8 cellular contexts compared by ENCODE assay signal in genomic region chr22:42387631-42388030, GRCh38. TPM values are rescaled to one million over a fixed set of nuclear protein-coding genes. Genes with fewer than 3 reads are reported as not detected.
"Had no signal": no experiment of that assay in that cellular context is flagged by ENCODE, and none has a peak within 500 bp of the region (broad histone marks: within the 10 kb centered on the region; RNA-seq: fewer than 3 reads in every experiment).

No MANE protein-coding gene starts in this region.

- ATAC-seq: HepG2, SK-N-SH treated with all-trans-retinoic acid at 6 μM for 48 hours had no signal

- H3K9me3 ChIP-seq: SJCRH30 had no signal

- DNase-seq: Kasumi-1, MM.1S, T-helper 1 cell had no signal

- H3K36me3 ChIP-seq: SJCRH30 had no signal

- H3K9ac ChIP-seq: KMS-11 had no signal

- H3K4me3 ChIP-seq: SJCRH30 had no signal

- H3K4me2 ChIP-seq: KMS-11 had no signal

- H3K27ac ChIP-seq: KMS-11, SJCRH30 had no signal

RNA-seq across cellular contexts. Expression of gene NFAM1, which starts 44.6 kb away (rescaled TPM):
- polyA plus RNA-seq: IMR-90 had no signal
